17 cellular contexts compared by ENCODE assay signal in the genomic region with DNA sequence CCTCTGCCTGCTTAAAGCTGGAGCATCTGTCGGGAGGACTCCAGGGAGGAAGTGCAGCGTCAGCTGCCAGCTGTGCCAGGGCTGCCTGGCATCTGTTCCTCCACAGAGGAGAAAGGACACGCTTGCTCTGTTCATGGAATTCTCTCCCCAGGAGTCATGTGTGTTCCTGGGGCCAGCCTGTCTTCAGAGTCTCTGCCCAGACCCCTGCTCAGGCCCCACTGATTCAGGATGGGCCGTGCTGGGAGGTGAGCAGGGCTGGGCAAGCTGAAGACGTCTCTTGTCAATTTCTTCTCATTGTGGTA. TPM values are rescaled to one million over a fixed set of nuclear protein-coding genes. Genes with fewer than 3 reads are reported as not detected.
DNase-seq lines count a peak whose midpoint lies in the region; TF ChIP-seq lines count a peak whose summit lies in the region.
"Had no signal": no experiment of that assay in that cellular context is flagged by ENCODE, and none has a peak within 500 bp of the region (broad histone marks: within the 10 kb centered on the region; RNA-seq: fewer than 3 reads in every experiment).

No MANE protein-coding gene starts in this region.

- H3K27ac ChIP-seq in esophagus muscularis mucosa (replicated peaks in 1 of 4): peak overlapping the region; percentile 64 to 97 (median 95)
- H3K27ac ChIP-seq: foreskin keratinocyte, left lung, thoracic aorta had no signal

- DNase-seq in DMS 273 treated with DMSO at 0.1 percent for 48 hours (lab: John Stamatoyannopoulos, UW) (peak; percentile 90), NCI-H2171 (lab: John Stamatoyannopoulos, UW) (peak; percentile 91), esophagus muscularis mucosa (ENCODE audit: extremely low spot score) (no peak), osteocyte (ENCODE audit: extremely low spot score, unreplicated experiment) (no peak), hippocampal formation (lab: John Stamatoyannopoulos, UW) (no peak), SW480 (ENCODE audit: low spot score) (no peak), NCI-H187 (lab: John Stamatoyannopoulos, UW) (no peak), Ammon's horn (ENCODE audit: low spot score) (no peak)
- DNase-seq: activated CD8-positive, alpha-beta T cell treated with anti-CD3 and anti-CD28 coated beads, Interleukin-2, amount 10 ng/mL, durations not matched to agents 7 days and 5 days; foreskin keratinocyte; Karpas-422; NK-92 treated with Interleukin-12 subunit alpha and Interleukin-12 subunit beta, amount 100 ng/mL, for 24 hours had no signal

- TF ChIP-seq POLR2A in esophagus muscularis mucosa (IDR thresholded peaks at IDR 0.05; ENCODE audit: low read depth): no peak

- peaks cover 10 to 80% (median 59%) of the 10 kb centered on the region in 4 donors for H3K4me1 ChIP-seq in esophagus muscularis mucosa
- H3K4me1 ChIP-seq: foreskin keratinocyte had no signal

- TF ChIP-seq EP300 in esophagus muscularis mucosa (IDR thresholded peaks at IDR 0.05): no peak

- H3K27ac Mint-ChIP-seq in osteocyte (ENCODE audit: unreplicated experiment): peak overlapping the region; percentile 65
- H3K27ac Mint-ChIP-seq: activated CD8-positive, alpha-beta T cell treated with anti-CD3 and anti-CD28 coated beads, Interleukin-2, amount 10 ng/mL, durations not matched to agents 7 days and 5 days; activated naive CD8-positive, alpha-beta T cell; T-helper 1 cell treated with Interleukin-12 subunit alpha and Interleukin-12 subunit beta and Interleukin-4 antibody, amounts not matched to agents 30 μg/mL and 1 μg/mL, for 36 hours had no signal

- no peak overlapping the region for H3K4me3 Mint-ChIP-seq in osteocyte (ENCODE audit: unreplicated experiment)
- H3K4me3 Mint-ChIP-seq: activated CD8-positive, alpha-beta T cell treated with anti-CD3 and anti-CD28 coated beads, Interleukin-2, amount 10 ng/mL, durations not matched to agents 7 days and 5 days; activated naive CD8-positive, alpha-beta T cell; CD14-positive monocyte; T-helper 1 cell treated with Interleukin-12 subunit alpha and Interleukin-12 subunit beta and Interleukin-4 antibody, amounts not matched to agents 30 μg/mL and 1 μg/mL, for 36 hours had no signal

- WGBS in esophagus muscularis mucosa: 71% methylated on average over 3 of the region's 5 CpGs

- H3K9me3 Mint-ChIP-seq in osteocyte (ENCODE audit: unreplicated experiment): no peaks in the 10 kb centered on the region
- H3K9me3 Mint-ChIP-seq: T-helper 1 cell treated with Interleukin-12 subunit alpha and Interleukin-12 subunit beta and Interleukin-4 antibody, amounts not matched to agents 30 μg/mL and 1 μg/mL, for 36 hours had no signal

- TF ChIP-seq CTCF in esophagus muscularis mucosa (IDR thresholded peaks at IDR 0.05): no peak
- TF ChIP-seq CTCF in osteocyte (IDR thresholded peaks at IDR 0.05): no peak

- H3K27me3 Mint-ChIP-seq in osteocyte (ENCODE audit: unreplicated experiment): no peaks in the 10 kb centered on the region

- H3K9me3 ChIP-seq in esophagus muscularis mucosa: no peaks in the 10 kb centered on the region
- H3K9me3 ChIP-seq: left lung, thoracic aorta had no signal

- intact Hi-C loops in esophagus muscularis mucosa (cut with DNase I): no loop called here

- peaks cover 45 to 94% (median 71%) of the 10 kb centered on the region in 4 donors for H3K36me3 ChIP-seq in esophagus muscularis mucosa
- H3K36me3 ChIP-seq: thoracic aorta had no signal

- no peak overlapping the region for H3K4me3 ChIP-seq in esophagus muscularis mucosa
- H3K4me3 ChIP-seq: left lung, thoracic aorta had no signal

- peaks cover 68% of the 10 kb centered on the region for H3K4me1 Mint-ChIP-seq in osteocyte (ENCODE audit: unreplicated experiment)

- no peaks in the 10 kb centered on the region for H3K27me3 ChIP-seq in esophagus muscularis mucosa
- H3K27me3 ChIP-seq: foreskin keratinocyte had no signal

- no peaks in the 10 kb centered on the region for H3K36me3 Mint-ChIP-seq in osteocyte (ENCODE audit: unreplicated experiment)
- H3K36me3 Mint-ChIP-seq: activated naive CD8-positive, alpha-beta T cell had no signal

RNA-seq across cellular contexts. Expression of a gene that starts 24.2 kb away (rescaled TPM):
- total RNA-seq in esophagus muscularis mucosa: 100 to 1,000 TPM; 230 to 568 (median 289) TPM
- 3.3 and 3.5 TPM in 2 replicates for total RNA-seq in osteocyte
- total RNA-seq: activated CD8-positive, alpha-beta T cell treated with anti-CD3 and anti-CD28 coated beads, Interleukin-2, amount 10 ng/mL, durations not matched to agents 7 days and 5 days had no signal

Comparison
In these comparisons a context has a peak if more than half of its experiments do, and no peak if none do; other contexts are left out.
1. DNase-seq: peak in DMS 273 treated with DMSO at 0.1 percent for 48 hours (single experiment) and NCI-H2171 (single experiment); none in esophagus muscularis mucosa (single experiment), osteocyte (single experiment), hippocampal formation (0 of 2), SW480 (single experiment), NCI-H187 (0 of 2) and Ammon's horn (single experiment).
2. RNA of a gene that starts 24.2 kb away (total RNA-seq): 230 to 568 TPM in esophagus muscularis mucosa; 3.3 to 3.5 TPM in osteocyte; every median in the first group is over 10 times any median in the second.